8 cellular contexts compared by ENCODE assay signal in genomic region chr19:3984584-3984907, GRCh38. TPM values are rescaled to one million over a fixed set of nuclear protein-coding genes. Genes with fewer than 3 reads are reported as not detected.
DNase-seq lines count a peak whose midpoint lies in the region; ATAC-seq and TF ChIP-seq lines count a peak whose summit lies in the region.

No MANE protein-coding gene starts in this region.

- POLR2A ChIA-PET in CD4-positive, alpha-beta T cell (lab: Charles Lee): interaction anchor here (0.6 to 4.9 kb wide), 11 partner anchors 8 to 980 kb away, joined by 3 to 72 read pairs (median 4); partner anchors contain the start of genes APBA3, CHAF1A, DAPK3 and MRPL54

- H3K9ac ChIP-seq in NT2/D1 (ENCODE audit: insufficient read length, low read depth) (peak overlapping the region; percentile 100), neural progenitor cell (peak overlapping the region; percentile 100)

- intact Hi-C loops in CD4-positive, alpha-beta T cell (cut with DNase I, micrococcal nuclease): loop anchor here (2.0 to 10.0 kb wide), 2 partner anchors 14 to 120 kb away; partner anchors contain the start of gene DAPK3 (in 1 of the 2)

- H3K4me3 Mint-ChIP-seq in CD4-positive, alpha-beta T cell: peak overlapping the region; percentile 97
- peak overlapping the region; percentile 99 for H3K4me3 Mint-ChIP-seq in neural progenitor cell

- peak overlapping the region; percentile 91 for H3K27ac Mint-ChIP-seq in CD4-positive, alpha-beta T cell
- peak overlapping the region; percentile 91 for H3K27ac Mint-ChIP-seq in neural progenitor cell

- no peaks in the 10 kb centered on the region for H3K27me3 ChIP-seq in CD4-positive, alpha-beta T cell (ENCODE audit: control insufficient read depth, insufficient read depth, low read length)
- H3K27me3 ChIP-seq in NT2/D1 (ENCODE audit: insufficient read depth, insufficient read length) (no peaks in the 10 kb centered on the region), neural progenitor cell (peaks cover 7% of the 10 kb centered on the region)

- ATAC-seq in CD4-positive, alpha-beta T cell (ENCODE audit: poor library complexity): peak; percentile 1
- no peak for ATAC-seq in GM21367 (IDR thresholded peaks at IDR 0.05; ENCODE audit: unreplicated experiment)

- peaks cover 76% of the 10 kb centered on the region for H3F3A ChIP-seq in neural progenitor cell (ENCODE audit: low read depth)

- H3K9me3 ChIP-seq in CD4-positive, alpha-beta T cell (ENCODE audit: control insufficient read depth, low read length): no peaks in the 10 kb centered on the region
- H3K9me3 ChIP-seq in NT2/D1 (ENCODE audit: insufficient read depth, low read length) (no peaks in the 10 kb centered on the region), neural progenitor cell (ENCODE audit: low read depth) (no peaks in the 10 kb centered on the region)

- peaks cover 69% of the 10 kb centered on the region for H3K36me3 Mint-ChIP-seq in CD4-positive, alpha-beta T cell (ENCODE audit: low read depth)
- H3K36me3 Mint-ChIP-seq in neural progenitor cell: peaks cover 26% of the 10 kb centered on the region

- H3K36me3 ChIP-seq in NT2/D1 (ENCODE audit: insufficient read depth, insufficient read length, low read length) (peaks cover 55% of the 10 kb centered on the region), neural progenitor cell (peaks cover 13% of the 10 kb centered on the region)

- H4K20me1 ChIP-seq in neural progenitor cell (ENCODE audit: low read depth): peaks cover 56% of the 10 kb centered on the region

- peak overlapping the region; percentile 90 for H3K27ac ChIP-seq in CD4-positive, alpha-beta T cell (ENCODE audit: low read depth, low read length)
- no peak overlapping the region for H3K27ac ChIP-seq in neural progenitor cell

- H3K4me3 ChIP-seq in NT2/D1 (ENCODE audit: insufficient read length, low read depth) (peak overlapping the region; percentile 99), epithelial cell of esophagus (ENCODE audit: low read length) (peak overlapping the region; percentile 95), neural progenitor cell (peak overlapping the region; percentile 95)

- H3K4me1 Mint-ChIP-seq in CD4-positive, alpha-beta T cell (ENCODE audit: low read depth): peaks cover 50% of the 10 kb centered on the region
- peaks cover 37% of the 10 kb centered on the region for H3K4me1 Mint-ChIP-seq in neural progenitor cell

- no peak for DNase-seq in CD4-positive, alpha-beta T cell
- no peak for DNase-seq in NT2/D1 (ENCODE audit: low read depth, low spot score)
- no peak for DNase-seq in epithelial cell of esophagus (ENCODE audit: low read depth)
- no peak for DNase-seq in neural progenitor cell (ENCODE audit: low spot score)
- DNase-seq in G401 (ENCODE audit: low spot score): no peak
- no peak for DNase-seq in NCI-H526 treated with DMSO at 0.1 percent for 48 hours (lab: John Stamatoyannopoulos, UW)
- no peak for DNase-seq in AML-193 (lab: John Stamatoyannopoulos, UW)

- TF ChIP-seq CTCF in CD4-positive, alpha-beta T cell (IDR thresholded peaks at IDR 0.05): no peak
- TF ChIP-seq CTCF in epithelial cell of esophagus (IDR thresholded peaks at IDR 0.05; ENCODE audit: insufficient read depth, low read depth, low read length, missing control alignments): no peak
- no peak for TF ChIP-seq CTCF in neural progenitor cell (IDR thresholded peaks at IDR 0.05)

- in situ Hi-C loops in G401 (cut with HindIII; ENCODE audit: low sequenced_read_pairs): no loop called here

- peaks cover 58% of the 10 kb centered on the region for H3K79me2 ChIP-seq in neural progenitor cell (ENCODE audit: low read depth)

- CTCF ChIA-PET in CD4-positive, alpha-beta T cell (lab: Charles Lee): interaction anchor here (0.9 to 2.2 kb wide), 2 partner anchors 23 to 134 kb away, joined by 3 to 12 read pairs; partner anchors contain the start of gene PIAS4

- no peaks in the 10 kb centered on the region for H3K9me3 Mint-ChIP-seq in CD4-positive, alpha-beta T cell
- H3K9me3 Mint-ChIP-seq in neural progenitor cell: no peaks in the 10 kb centered on the region

- no peak overlapping the region for H2AFZ ChIP-seq in neural progenitor cell (replicated peaks)

- no peaks in the 10 kb centered on the region for H3K27me3 Mint-ChIP-seq in CD4-positive, alpha-beta T cell
- peaks cover 9% of the 10 kb centered on the region for H3K27me3 Mint-ChIP-seq in neural progenitor cell (ENCODE audit: insufficient read depth, low read depth)

- H3K4me1 ChIP-seq in NT2/D1 (ENCODE audit: insufficient read depth, insufficient read length) (peaks cover 31% of the 10 kb centered on the region), neural progenitor cell (peaks cover 24% of the 10 kb centered on the region)

- H3K4me2 ChIP-seq in neural progenitor cell: peak overlapping the region; percentile 87

RNA-seq across cellular contexts. Expression of gene EEF2, which starts 0.7 kb away (rescaled TPM):
- 1,000 to 10,000 TPM; 2,756 to 2,866 TPM for total RNA-seq in CD4-positive, alpha-beta T cell
- total RNA-seq in neural progenitor cell (ENCODE audit: low replicate concordance): 1,288 and 2,841 TPM in 2 replicates
- total RNA-seq in G401 (2014; rRNA removed; shearing (Covaris generic)): 2,932 and 3,263 TPM in 2 replicates

RNA-seq across cellular contexts. Expression of gene DAPK3, which starts 13.6 kb away (rescaled TPM):
- total RNA-seq in CD4-positive, alpha-beta T cell: 10 to 100 TPM; 21.1 to 22.9 TPM
- total RNA-seq in neural progenitor cell (ENCODE audit: low replicate concordance): 33.7 and 96.6 TPM in 2 replicates
- 171 and 247 TPM in 2 replicates for total RNA-seq in G401 (2014; rRNA removed; shearing (Covaris generic))

RNA-seq across cellular contexts. Expression of gene PIAS4, which starts 23.0 kb away (rescaled TPM):
- 10 to 100 TPM; 14.5 to 16.5 TPM for total RNA-seq in CD4-positive, alpha-beta T cell
- 17.0 and 34.1 TPM in 2 replicates for total RNA-seq in neural progenitor cell (ENCODE audit: low replicate concordance)
- total RNA-seq in G401 (2014; rRNA removed; shearing (Covaris generic)): 24.7 and 45.7 TPM in 2 replicates

RNA-seq across cellular contexts. Expression of gene NMRK2, which starts 51.7 kb away (rescaled TPM):
- total RNA-seq in CD4-positive, alpha-beta T cell: not detected
- total RNA-seq in neural progenitor cell (ENCODE audit: low replicate concordance): 0.77 and 1.1 TPM in 2 replicates
- total RNA-seq in G401 (2014; rRNA removed; shearing (Covaris generic)): 22.0 and 27.8 TPM in 2 replicates
